ENCODE assay signal across 8 cellular contexts in genomic region chr1:12019858-12020509, GRCh38. TPM values are rescaled to one million over a fixed set of nuclear protein-coding genes. Genes with fewer than 3 reads are reported as not detected.
DNase-seq lines count a peak whose midpoint lies in the region; ATAC-seq lines count a peak whose summit lies in the region.

No MANE protein-coding gene starts in this region.

- peak overlapping the region; percentile 54 for H3K27ac Mint-ChIP-seq in activated naive CD8-positive, alpha-beta T cell treated with anti-CD3 and anti-CD28 coated beads, Interleukin-2, amount 50 U/mL, for 24 hours
- H3K27ac Mint-ChIP-seq in stimulated activated memory B cell treated with anti-CD40 and anti-IgM and Interleukin-4, amounts not matched to agents 10 μg/mL and 1 μg/mL and 100 μg/mL, for 72 hours, result peak overlapping the region; percentile 44

- peaks cover 7% of the 10 kb centered on the region for H3K36me3 Mint-ChIP-seq in activated naive CD8-positive, alpha-beta T cell treated with anti-CD3 and anti-CD28 coated beads, Interleukin-2, amount 50 U/mL, for 24 hours (ENCODE audit: low read depth)
- peaks cover 31% of the 10 kb centered on the region for H3K36me3 Mint-ChIP-seq in stimulated activated memory B cell treated with anti-CD40 and anti-IgM and Interleukin-4, amounts not matched to agents 10 μg/mL and 1 μg/mL and 100 μg/mL, for 72 hours

- no peaks in the 10 kb centered on the region for H3K27me3 ChIP-seq in iPS-15b (ENCODE audit: control insufficient read depth, insufficient read depth, low read length)

- peak; percentile 78 for DNase-seq in CD1c-positive myeloid dendritic cell (ENCODE audit: extremely low spot score)
- no peak for DNase-seq in Jurkat, Clone E6-1 (ENCODE audit: low read depth, low spot score)
- DNase-seq in activated naive CD8-positive, alpha-beta T cell treated with anti-CD3 and anti-CD28 coated beads, Interleukin-2, amount 50 U/mL, for 24 hours, result no peak
- no peak for DNase-seq in middle frontal gyrus (ENCODE audit: extremely low spot score, low spot score)
- DNase-seq in AG20443 (ENCODE audit: low spot score), result no peak
- DNase-seq in cortex of kidney (lab: John Stamatoyannopoulos, UW), result no peak

- peak overlapping the region; percentile 65 for H3K9ac ChIP-seq in iPS-15b (ENCODE audit: low read depth, low read length)

- H3K36me3 ChIP-seq in iPS-15b (ENCODE audit: control insufficient read depth, insufficient read depth, low read length), result peaks cover 23% of the 10 kb centered on the region

- H3K4me3 ChIP-seq in Jurkat, Clone E6-1 (ENCODE audit: low read length), result peak overlapping the region; percentile 87
- H3K4me3 ChIP-seq in iPS-15b (ENCODE audit: low read depth, low read length), result peak overlapping the region; percentile 72

- no peaks in the 10 kb centered on the region for H3K9me3 ChIP-seq in iPS-15b (ENCODE audit: control insufficient read depth, insufficient read depth, low read length)

- H3K27me3 Mint-ChIP-seq in activated naive CD8-positive, alpha-beta T cell treated with anti-CD3 and anti-CD28 coated beads, Interleukin-2, amount 50 U/mL, for 24 hours, result no peaks in the 10 kb centered on the region
- H3K27me3 Mint-ChIP-seq in stimulated activated memory B cell treated with anti-CD40 and anti-IgM and Interleukin-4, amounts not matched to agents 10 μg/mL and 1 μg/mL and 100 μg/mL, for 72 hours, result no peaks in the 10 kb centered on the region

- no peaks in the 10 kb centered on the region for H3K4me1 ChIP-seq in iPS-15b (ENCODE audit: control insufficient read depth, insufficient read depth, low read length)

- H3K4me3 Mint-ChIP-seq in activated naive CD8-positive, alpha-beta T cell treated with anti-CD3 and anti-CD28 coated beads, Interleukin-2, amount 50 U/mL, for 24 hours, result peak overlapping the region; percentile 83
- H3K4me3 Mint-ChIP-seq in stimulated activated memory B cell treated with anti-CD40 and anti-IgM and Interleukin-4, amounts not matched to agents 10 μg/mL and 1 μg/mL and 100 μg/mL, for 72 hours, result peak overlapping the region; percentile 79

- H3K4me1 Mint-ChIP-seq in activated naive CD8-positive, alpha-beta T cell treated with anti-CD3 and anti-CD28 coated beads, Interleukin-2, amount 50 U/mL, for 24 hours, result peaks cover 9% of the 10 kb centered on the region
- peaks cover 17% of the 10 kb centered on the region for H3K4me1 Mint-ChIP-seq in stimulated activated memory B cell treated with anti-CD40 and anti-IgM and Interleukin-4, amounts not matched to agents 10 μg/mL and 1 μg/mL and 100 μg/mL, for 72 hours

- no peak for ATAC-seq in activated naive CD8-positive, alpha-beta T cell treated with anti-CD3 and anti-CD28 coated beads, Interleukin-2, amount 50 U/mL, for 24 hours
- peak; percentile 1 for ATAC-seq in stimulated activated memory B cell treated with anti-CD40 and anti-IgM and Interleukin-4, amounts not matched to agents 10 μg/mL and 1 μg/mL and 100 μg/mL, for 72 hours

- H3K9me3 Mint-ChIP-seq in activated naive CD8-positive, alpha-beta T cell treated with anti-CD3 and anti-CD28 coated beads, Interleukin-2, amount 50 U/mL, for 24 hours, result no peaks in the 10 kb centered on the region
- H3K9me3 Mint-ChIP-seq in stimulated activated memory B cell treated with anti-CD40 and anti-IgM and Interleukin-4, amounts not matched to agents 10 μg/mL and 1 μg/mL and 100 μg/mL, for 72 hours, result no peaks in the 10 kb centered on the region

RNA-seq across cellular contexts. Expression of gene MIIP, which starts 0.7 kb away (rescaled TPM):
- 41.8 TPM for polyA plus RNA-seq in Jurkat, Clone E6-1 (2012; ENCODE audit: insufficient read depth, insufficient read length)

RNA-seq across cellular contexts. Expression of gene MFN2, which starts 39.7 kb away (rescaled TPM):
- 29.4 TPM for polyA plus RNA-seq in Jurkat, Clone E6-1 (2012; ENCODE audit: insufficient read depth, insufficient read length)

RNA-seq across cellular contexts. Expression of gene TNFRSF8, which starts 43.1 kb away (rescaled TPM):
- polyA plus RNA-seq in Jurkat, Clone E6-1 (2012; ENCODE audit: insufficient read depth, insufficient read length), result 10.4 TPM
